ENCODE assay signal across 17 cellular contexts in the genomic region with DNA sequence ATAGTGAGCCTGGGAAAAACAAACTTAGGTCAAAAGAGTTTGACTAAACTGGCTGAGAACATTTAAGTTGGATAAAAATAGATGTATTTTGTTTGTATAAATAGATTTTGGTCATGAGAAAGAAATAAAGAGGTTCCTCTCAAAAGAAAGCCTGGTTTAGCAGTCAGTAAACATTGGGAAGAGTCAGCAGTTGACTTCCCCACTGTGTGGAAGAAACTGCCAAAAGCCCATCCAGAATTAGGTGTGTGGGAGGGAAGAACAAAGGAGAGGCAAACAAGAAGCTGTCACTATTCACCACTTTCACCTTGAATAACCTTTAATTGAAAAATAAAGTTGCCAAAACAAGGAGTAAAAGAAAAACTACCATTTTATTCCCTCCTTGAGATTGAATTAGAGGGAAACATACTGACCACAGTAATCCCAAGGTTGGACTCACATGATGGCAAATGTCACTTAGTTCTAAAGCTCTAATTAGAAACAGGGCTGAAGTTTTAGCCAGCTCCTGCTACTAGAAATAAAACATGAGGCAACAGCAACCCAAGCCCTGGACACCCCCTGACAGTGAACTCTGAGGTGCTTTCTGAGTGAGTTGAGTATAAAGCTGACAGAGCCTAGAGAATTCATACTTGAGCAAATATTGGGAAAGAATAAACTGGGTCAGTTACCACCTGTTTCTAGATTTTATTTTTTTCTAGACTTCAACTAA.
"Had no signal": no experiment of that assay in that cellular context is flagged by ENCODE, and none has a peak within 500 bp of the region (broad histone marks: within the 10 kb centered on the region; RNA-seq: fewer than 3 reads in every experiment).

No MANE protein-coding gene starts in this region.

- H3K9me3 Mint-ChIP-seq: activated naive CD8-positive, alpha-beta T cell treated with anti-CD3 and anti-CD28 coated beads, Interleukin-2, amount 50 U/mL, for 24 hours; activated T-helper 1 cell treated with anti-CD3 and anti-CD28 coated beads, Interleukin-12 subunit alpha, Interleukin-12 subunit beta, Interleukin-2, Interleukin-4 antibody, amounts not matched to agents 30 ng/mL and 10 ng/mL and 1 ng/mL, durations not matched to agents 14 hours and 24 hours and 36 hours; neural crest cell; WTC11 had no signal

- H3K27ac Mint-ChIP-seq: activated CD8-positive, alpha-beta T cell treated with anti-CD3 and anti-CD28 coated beads, Interleukin-2, amount 10 ng/mL, durations not matched to agents 7 days and 5 days; activated naive CD8-positive, alpha-beta T cell treated with anti-CD3 and anti-CD28 coated beads, Interleukin-2, amount 50 U/mL, for 24 hours; activated T-helper 1 cell treated with anti-CD3 and anti-CD28 coated beads, Interleukin-12 subunit alpha, Interleukin-12 subunit beta, Interleukin-2, Interleukin-4 antibody, amounts not matched to agents 30 ng/mL and 10 ng/mL and 1 ng/mL, durations not matched to agents 14 hours and 24 hours and 36 hours; WTC11 had no signal

- H3K4me1 Mint-ChIP-seq: activated naive CD8-positive, alpha-beta T cell treated with anti-CD3 and anti-CD28 coated beads, Interleukin-2, amount 50 U/mL, for 24 hours had no signal

- ATAC-seq: activated CD8-positive, alpha-beta T cell treated with anti-CD3 and anti-CD28 coated beads, Interleukin-2, amount 10 ng/mL, durations not matched to agents 7 days and 5 days; activated naive CD8-positive, alpha-beta T cell treated with anti-CD3 and anti-CD28 coated beads, Interleukin-2, amount 50 U/mL, for 24 hours; left lobe of liver; upper lobe of right lung; WTC11 had no signal

- H3K4me3 ChIP-seq: upper lobe of right lung had no signal

- H3K9me3 ChIP-seq: SK-N-SH, upper lobe of right lung had no signal

- DNase-seq: activated CD4-positive, alpha-beta T cell treated with anti-CD3 and anti-CD28 coated beads for 48 hours; activated CD8-positive, alpha-beta memory T cell treated with anti-CD3 and anti-CD28 coated beads, Interleukin-2, amount 50 U/mL, for 48 hours; activated CD8-positive, alpha-beta T cell treated with anti-CD3 and anti-CD28 coated beads, Interleukin-2, amount 10 ng/mL, durations not matched to agents 7 days and 5 days; activated naive CD4-positive, alpha-beta T cell treated with Interleukin-2 at 50 U/mL for 16 hours; activated naive CD8-positive, alpha-beta T cell treated with anti-CD3 and anti-CD28 coated beads, Interleukin-2, amount 50 U/mL, for 24 hours; central memory CD4-positive, alpha-beta T cell; cortex of kidney; effector memory CD4-positive, alpha-beta T cell; glutamatergic neuron; SK-N-SH; small intestine; upper lobe of right lung had no signal

- H3K27ac ChIP-seq: epithelial cell of prostate, upper lobe of right lung had no signal

- H3K27me3 ChIP-seq: upper lobe of right lung had no signal

- H3K36me3 ChIP-seq: upper lobe of right lung had no signal

- H3K27me3 Mint-ChIP-seq: activated naive CD8-positive, alpha-beta T cell treated with anti-CD3 and anti-CD28 coated beads, Interleukin-2, amount 50 U/mL, for 24 hours had no signal

- H3K4me1 ChIP-seq: upper lobe of right lung had no signal

- H3K36me3 Mint-ChIP-seq: WTC11 had no signal

- H3K4me3 Mint-ChIP-seq: activated CD8-positive, alpha-beta T cell treated with anti-CD3 and anti-CD28 coated beads, Interleukin-2, amount 10 ng/mL, durations not matched to agents 7 days and 5 days; activated naive CD8-positive, alpha-beta T cell treated with anti-CD3 and anti-CD28 coated beads, Interleukin-2, amount 50 U/mL, for 24 hours; activated T-helper 1 cell treated with anti-CD3 and anti-CD28 coated beads, Interleukin-12 subunit alpha, Interleukin-12 subunit beta, Interleukin-2, Interleukin-4 antibody, amounts not matched to agents 30 ng/mL and 10 ng/mL and 1 ng/mL, durations not matched to agents 14 hours and 24 hours and 36 hours; neural crest cell; WTC11 had no signal
